1 cellular context compared by ENCODE assay signal in the genomic region with DNA sequence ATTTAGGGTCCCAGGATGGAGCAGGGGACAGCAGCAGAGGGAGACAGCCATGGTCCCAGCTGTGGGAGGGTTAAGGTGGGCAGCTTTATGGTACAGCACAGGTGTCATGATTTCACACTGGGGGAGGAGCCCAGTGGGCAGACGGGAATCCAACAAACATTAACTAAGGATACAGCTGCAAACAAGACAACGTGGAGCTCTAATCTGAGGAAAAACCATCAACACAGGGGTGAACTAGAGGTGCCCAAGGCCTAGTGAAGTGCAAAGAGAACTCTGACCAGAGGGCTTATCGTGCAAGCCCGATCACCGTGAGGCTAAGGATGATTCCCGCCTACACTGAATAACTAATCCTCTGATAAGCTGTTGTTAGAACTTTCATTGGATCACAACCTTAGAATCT.
TF ChIP-seq lines count a peak whose summit lies in the region.

No MANE protein-coding gene starts in this region.

TF ChIP-seq in HepG2, 621 proteins besides CTCF, POLR2A, EP300 and RAD21 (continued from another document and continues in another):
- TF ChIP-seq NCOR1 (IDR thresholded peaks at IDR 0.05; ENCODE audit: borderline replicate concordance, low read length) (peak; percentile 38; the same call in 1 of the 2 replicates), SOX13 (IDR thresholded peaks at IDR 0.05) (no peak), SOX13 (CRISPR knock-in tag; conservative IDR thresholded peaks at IDR 0.05 in 1 of 2, IDR thresholded peaks at IDR 0.05 in 1 of 2) (peak in 1 of 2 experiments; percentile 56; a peak in 1 of 4 replicates), GATA4 (IDR thresholded peaks at IDR 0.05; ENCODE audit: borderline replicate concordance, low read depth) (0 out of 2 replicates have a peak, but pooled peaks have one; percentile 46), NCOA2 (CRISPR knock-in tag; IDR thresholded peaks at IDR 0.05) (0 out of 2 replicates have a peak, but pooled peaks have one; percentile 40), CREB1 (IDR thresholded peaks at IDR 0.05) (no peak), CREB1 (CRISPR knock-in tag; IDR thresholded peaks at IDR 0.05) (peak; percentile 62), ZNF230 (CRISPR knock-in tag; IDR thresholded peaks at IDR 0.05) (0 out of 2 replicates have a peak, but pooled peaks have one; percentile 35), ZSCAN5A (CRISPR knock-in tag; IDR thresholded peaks at IDR 0.05; ENCODE audit: borderline replicate concordance) (no peak), ZMYM4 (CRISPR knock-in tag; IDR thresholded peaks at IDR 0.05) (peak; percentile 58), CBX5 (CRISPR knock-in tag; IDR thresholded peaks at IDR 0.05; ENCODE audit: borderline replicate concordance) (no peak), ZNF296 (CRISPR knock-in tag; conservative IDR thresholded peaks at IDR 0.05) (no peak), NR2F6 (IDR thresholded peaks at IDR 0.05) (no peak; the same call in 1 of the 2 replicates), NR2F6 (CRISPR knock-in tag; IDR thresholded peaks at IDR 0.05) (peak; percentile 55), TEAD3 (CRISPR knock-in tag; optimal IDR thresholded peaks at IDR 0.05; ENCODE audit: borderline replicate concordance) (peak; percentile 23), POGZ (CRISPR knock-in tag; IDR thresholded peaks at IDR 0.05) (0 out of 2 replicates have a peak, but pooled peaks have one; percentile 25), PHF20 (CRISPR knock-in tag; IDR thresholded peaks at IDR 0.05) (no peak), ZSCAN29 (CRISPR knock-in tag; conservative IDR thresholded peaks at IDR 0.05) (0 out of 2 replicates have a peak, but pooled peaks have one; percentile 51), SMAD3 (CRISPR knock-in tag; IDR thresholded peaks at IDR 0.05) (no peak), PHF21A (CRISPR knock-in tag; IDR thresholded peaks at IDR 0.05) (peak; percentile 52; the same call in 1 of the 2 replicates), BCL6 (CRISPR knock-in tag; IDR thresholded peaks at IDR 0.05) (peak; percentile 40; the same call in 1 of the 2 replicates), ZNF580 (CRISPR knock-in tag; IDR thresholded peaks at IDR 0.05; ENCODE audit: borderline replicate concordance, low read depth) (0 out of 2 replicates have a peak, but pooled peaks have one; percentile 19), GABPB1 (CRISPR knock-in tag; IDR thresholded peaks at IDR 0.05) (no peak), FOXP1 (IDR thresholded peaks at IDR 0.05) (no peak), FOXP1 (CRISPR knock-in tag; IDR thresholded peaks at IDR 0.05) (peak; percentile 71), NR2F2 (IDR thresholded peaks at IDR 0.05; ENCODE audit: borderline replicate concordance, low read depth) (peak; percentile 43; the same call in 1 of the 2 replicates), DNMT3B (CRISPR knock-in tag; conservative IDR thresholded peaks at IDR 0.05) (no peak), GFI1 (CRISPR knock-in tag; IDR thresholded peaks at IDR 0.05; ENCODE audit: borderline replicate concordance) (peak; percentile 37; the same call in 1 of the 2 replicates), HHEX (CRISPR knock-in tag; IDR thresholded peaks at IDR 0.05) (no peak), ZNF317 (CRISPR knock-in tag; IDR thresholded peaks at IDR 0.05) (0 out of 2 replicates have a peak, but pooled peaks have one; percentile 28), ZNF652 (CRISPR knock-in tag; IDR thresholded peaks at IDR 0.05; ENCODE audit: borderline replicate concordance, low read depth) (peak; percentile 85), TOPORS (CRISPR knock-in tag; IDR thresholded peaks at IDR 0.05) (no peak), HOXA3 (CRISPR knock-in tag; IDR thresholded peaks at IDR 0.05) (peak; percentile 56; the same call in 1 of the 2 replicates), SKI (IDR thresholded peaks at IDR 0.05; ENCODE audit: partially characterized antibody) (peak; percentile 11), SP5 (CRISPR knock-in tag; IDR thresholded peaks at IDR 0.05; ENCODE audit: borderline replicate concordance, low read depth) (peak; percentile 74; the same call in 1 of the 2 replicates), SAP130 (CRISPR knock-in tag; IDR thresholded peaks at IDR 0.05; ENCODE audit: low read depth) (peak; percentile 62), TFAP4 (IDR thresholded peaks at IDR 0.05; ENCODE audit: borderline replicate concordance, low read depth) (peak; percentile 61; the same call in 1 of the 2 replicates), HOMEZ (CRISPR knock-in tag; IDR thresholded peaks at IDR 0.05; ENCODE audit: low read depth) (0 out of 2 replicates have a peak, but pooled peaks have one; percentile 38), MTA1 (CRISPR knock-in tag; IDR thresholded peaks at IDR 0.05; ENCODE audit: borderline replicate concordance) (0 out of 2 replicates have a peak, but pooled peaks have one; percentile 21), ZNF235 (CRISPR knock-in tag; IDR thresholded peaks at IDR 0.05; ENCODE audit: borderline replicate concordance) (no peak)
- TF ChIP-seq, protein P1, sequence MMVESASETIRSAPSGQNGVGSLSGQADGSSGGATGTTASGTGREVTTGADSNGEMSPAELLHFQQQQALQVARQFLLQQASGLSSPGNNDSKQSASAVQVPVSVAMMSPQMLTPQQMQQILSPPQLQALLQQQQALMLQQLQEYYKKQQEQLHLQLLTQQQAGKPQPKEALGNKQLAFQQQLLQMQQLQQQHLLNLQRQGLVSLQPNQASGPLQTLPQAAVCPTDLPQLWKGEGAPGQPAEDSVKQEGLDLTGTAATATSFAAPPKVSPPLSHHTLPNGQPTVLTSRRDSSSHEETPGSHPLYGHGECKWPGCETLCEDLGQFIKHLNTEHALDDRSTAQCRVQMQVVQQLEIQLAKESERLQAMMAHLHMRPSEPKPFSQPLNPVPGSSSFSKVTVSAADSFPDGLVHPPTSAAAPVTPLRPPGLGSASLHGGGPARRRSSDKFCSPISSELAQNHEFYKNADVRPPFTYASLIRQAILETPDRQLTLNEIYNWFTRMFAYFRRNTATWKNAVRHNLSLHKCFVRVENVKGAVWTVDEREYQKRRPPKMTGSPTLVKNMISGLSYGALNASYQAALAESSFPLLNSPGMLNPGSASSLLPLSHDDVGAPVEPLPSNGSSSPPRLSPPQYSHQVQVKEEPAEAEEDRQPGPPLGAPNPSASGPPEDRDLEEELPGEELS (CRISPR knock-in tag; IDR thresholded peaks at IDR 0.05) = peak; percentile 81
- TF ChIP-seq, protein P2, sequence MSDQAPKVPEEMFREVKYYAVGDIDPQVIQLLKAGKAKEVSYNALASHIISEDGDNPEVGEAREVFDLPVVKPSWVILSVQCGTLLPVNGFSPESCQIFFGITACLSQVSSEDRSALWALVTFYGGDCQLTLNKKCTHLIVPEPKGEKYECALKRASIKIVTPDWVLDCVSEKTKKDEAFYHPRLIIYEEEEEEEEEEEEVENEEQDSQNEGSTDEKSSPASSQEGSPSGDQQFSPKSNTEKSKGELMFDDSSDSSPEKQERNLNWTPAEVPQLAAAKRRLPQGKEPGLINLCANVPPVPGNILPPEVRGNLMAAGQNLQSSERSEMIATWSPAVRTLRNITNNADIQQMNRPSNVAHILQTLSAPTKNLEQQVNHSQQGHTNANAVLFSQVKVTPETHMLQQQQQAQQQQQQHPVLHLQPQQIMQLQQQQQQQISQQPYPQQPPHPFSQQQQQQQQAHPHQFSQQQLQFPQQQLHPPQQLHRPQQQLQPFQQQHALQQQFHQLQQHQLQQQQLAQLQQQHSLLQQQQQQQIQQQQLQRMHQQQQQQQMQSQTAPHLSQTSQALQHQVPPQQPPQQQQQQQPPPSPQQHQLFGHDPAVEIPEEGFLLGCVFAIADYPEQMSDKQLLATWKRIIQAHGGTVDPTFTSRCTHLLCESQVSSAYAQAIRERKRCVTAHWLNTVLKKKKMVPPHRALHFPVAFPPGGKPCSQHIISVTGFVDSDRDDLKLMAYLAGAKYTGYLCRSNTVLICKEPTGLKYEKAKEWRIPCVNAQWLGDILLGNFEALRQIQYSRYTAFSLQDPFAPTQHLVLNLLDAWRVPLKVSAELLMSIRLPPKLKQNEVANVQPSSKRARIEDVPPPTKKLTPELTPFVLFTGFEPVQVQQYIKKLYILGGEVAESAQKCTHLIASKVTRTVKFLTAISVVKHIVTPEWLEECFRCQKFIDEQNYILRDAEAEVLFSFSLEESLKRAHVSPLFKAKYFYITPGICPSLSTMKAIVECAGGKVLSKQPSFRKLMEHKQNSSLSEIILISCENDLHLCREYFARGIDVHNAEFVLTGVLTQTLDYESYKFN (CRISPR knock-in tag; conservative IDR thresholded peaks at IDR 0.05) = peak; percentile 83
- TF ChIP-seq, protein P3, sequence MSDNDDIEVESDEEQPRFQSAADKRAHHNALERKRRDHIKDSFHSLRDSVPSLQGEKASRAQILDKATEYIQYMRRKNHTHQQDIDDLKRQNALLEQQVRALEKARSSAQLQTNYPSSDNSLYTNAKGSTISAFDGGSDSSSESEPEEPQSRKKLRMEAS (IDR thresholded peaks at IDR 0.05) = peak; percentile 79
- TF ChIP-seq, protein P4, sequence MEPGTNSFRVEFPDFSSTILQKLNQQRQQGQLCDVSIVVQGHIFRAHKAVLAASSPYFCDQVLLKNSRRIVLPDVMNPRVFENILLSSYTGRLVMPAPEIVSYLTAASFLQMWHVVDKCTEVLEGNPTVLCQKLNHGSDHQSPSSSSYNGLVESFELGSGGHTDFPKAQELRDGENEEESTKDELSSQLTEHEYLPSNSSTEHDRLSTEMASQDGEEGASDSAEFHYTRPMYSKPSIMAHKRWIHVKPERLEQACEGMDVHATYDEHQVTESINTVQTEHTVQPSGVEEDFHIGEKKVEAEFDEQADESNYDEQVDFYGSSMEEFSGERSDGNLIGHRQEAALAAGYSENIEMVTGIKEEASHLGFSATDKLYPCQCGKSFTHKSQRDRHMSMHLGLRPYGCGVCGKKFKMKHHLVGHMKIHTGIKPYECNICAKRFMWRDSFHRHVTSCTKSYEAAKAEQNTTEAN (CRISPR knock-in tag; conservative IDR thresholded peaks at IDR 0.05) = peak; percentile 99
- TF ChIP-seq, protein P5, sequence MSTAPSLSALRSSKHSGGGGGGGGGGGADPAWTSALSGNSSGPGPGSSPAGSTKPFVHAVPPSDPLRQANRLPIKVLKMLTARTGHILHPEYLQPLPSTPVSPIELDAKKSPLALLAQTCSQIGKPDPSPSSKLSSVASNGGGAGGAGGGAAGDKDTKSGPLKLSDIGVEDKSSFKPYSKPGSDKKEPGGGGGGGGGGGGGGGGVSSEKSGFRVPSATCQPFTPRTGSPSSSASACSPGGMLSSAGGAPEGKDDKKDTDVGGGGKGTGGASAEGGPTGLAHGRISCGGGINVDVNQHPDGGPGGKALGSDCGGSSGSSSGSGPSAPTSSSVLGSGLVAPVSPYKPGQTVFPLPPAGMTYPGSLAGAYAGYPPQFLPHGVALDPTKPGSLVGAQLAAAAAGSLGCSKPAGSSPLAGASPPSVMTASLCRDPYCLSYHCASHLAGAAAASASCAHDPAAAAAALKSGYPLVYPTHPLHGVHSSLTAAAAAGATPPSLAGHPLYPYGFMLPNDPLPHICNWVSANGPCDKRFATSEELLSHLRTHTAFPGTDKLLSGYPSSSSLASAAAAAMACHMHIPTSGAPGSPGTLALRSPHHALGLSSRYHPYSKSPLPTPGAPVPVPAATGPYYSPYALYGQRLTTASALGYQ (CRISPR knock-in tag; IDR thresholded peaks at IDR 0.05) = 0 out of 2 replicates have a peak, but pooled peaks have one; percentile 16
- TF ChIP-seq, protein P6, sequence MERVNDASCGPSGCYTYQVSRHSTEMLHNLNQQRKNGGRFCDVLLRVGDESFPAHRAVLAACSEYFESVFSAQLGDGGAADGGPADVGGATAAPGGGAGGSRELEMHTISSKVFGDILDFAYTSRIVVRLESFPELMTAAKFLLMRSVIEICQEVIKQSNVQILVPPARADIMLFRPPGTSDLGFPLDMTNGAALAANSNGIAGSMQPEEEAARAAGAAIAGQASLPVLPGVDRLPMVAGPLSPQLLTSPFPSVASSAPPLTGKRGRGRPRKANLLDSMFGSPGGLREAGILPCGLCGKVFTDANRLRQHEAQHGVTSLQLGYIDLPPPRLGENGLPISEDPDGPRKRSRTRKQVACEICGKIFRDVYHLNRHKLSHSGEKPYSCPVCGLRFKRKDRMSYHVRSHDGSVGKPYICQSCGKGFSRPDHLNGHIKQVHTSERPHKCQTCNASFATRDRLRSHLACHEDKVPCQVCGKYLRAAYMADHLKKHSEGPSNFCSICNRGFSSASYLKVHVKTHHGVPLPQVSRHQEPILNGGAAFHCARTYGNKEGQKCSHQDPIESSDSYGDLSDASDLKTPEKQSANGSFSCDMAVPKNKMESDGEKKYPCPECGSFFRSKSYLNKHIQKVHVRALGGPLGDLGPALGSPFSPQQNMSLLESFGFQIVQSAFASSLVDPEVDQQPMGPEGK (CRISPR knock-in tag; IDR thresholded peaks at IDR 0.05) = peak; percentile 23; the same call in 1 of the 2 replicates
